Comparison of ENCODE assay signal across 33 cellular contexts in genomic region chr9:85278769-85279168, GRCh38.
"Had no signal": no experiment of that assay in that cellular context is flagged by ENCODE, and none has a peak within 500 bp of the region (broad histone marks: within the 10 kb centered on the region; RNA-seq: fewer than 3 reads in every experiment).

No MANE protein-coding gene starts in this region.

- H3K9me3 ChIP-seq: adrenal gland, ascending aorta, body of pancreas, breast epithelium had no signal

- ATAC-seq: activated naive CD4-positive, alpha-beta T cell treated with anti-CD3 and anti-CD28 coated beads, Interleukin-2, amount 50 U/mL, for 72 hours; activated naive CD8-positive, alpha-beta T cell treated with anti-CD3 and anti-CD28 coated beads, Interleukin-2, amount 50 U/mL, for 24 hours; activated T-cell treated with anti-CD3 and anti-CD28 coated beads, Interleukin-2, amount 50 U/mL, for 4 hours; activated T-cell treated with anti-CD3 and anti-CD28 coated beads, Interleukin-2, amount 50 U/mL, for 72 hours; activated T-helper 17 cell treated with anti-CD3 and anti-CD28 coated beads, Interleukin-2, amount 50 U/mL, for 72 hours; body of pancreas had no signal

- DNase-seq: activated effector memory CD4-positive, alpha-beta T cell treated with anti-CD3 and anti-CD28 coated beads, Interleukin-2, amount 50 U/mL, for 16 hours; activated effector memory CD4-positive, alpha-beta T cell treated with Interleukin-2 at 50 U/mL for 16 hours; activated gamma-delta T cell; activated gamma-delta T cell treated with Interleukin-2 at 50 U/mL for 16 hours; activated naive CD4-positive, alpha-beta T cell; activated naive CD4-positive, alpha-beta T cell treated with anti-CD3 and anti-CD28 coated beads for 36 hours; activated naive CD4-positive, alpha-beta T cell treated with anti-CD3 and anti-CD28 coated beads, Interleukin-2, amount 10 ng/mL, durations not matched to agents 7 days and 5 days; activated naive CD4-positive, alpha-beta T cell treated with anti-CD3 and anti-CD28 coated beads, Interleukin-2, amount 50 U/mL, for 16 hours; activated naive CD4-positive, alpha-beta T cell treated with Interleukin-2 at 50 U/mL for 16 hours; activated naive CD8-positive, alpha-beta T cell treated with anti-CD3 and anti-CD28 coated beads for 36 hours; activated naive CD8-positive, alpha-beta T cell treated with anti-CD3 and anti-CD28 coated beads, Interleukin-2, amount 10 ng/mL, durations not matched to agents 7 days and 5 days; activated naive CD8-positive, alpha-beta T cell treated with anti-CD3 and anti-CD28 coated beads, Interleukin-2, amount 50 U/mL, for 24 hours; activated T-cell treated with anti-CD3 and anti-CD28 coated beads, Interleukin-2, amount 50 U/mL, for 24 hours; activated T-cell treated with anti-CD3 and anti-CD28 coated beads, Interleukin-2, amount 50 U/mL, for 4 hours; activated T-cell treated with anti-CD3 and anti-CD28 coated beads, Interleukin-2, amount 50 U/mL, for 48 hours; activated T-cell treated with anti-CD3 and anti-CD28 coated beads, Interleukin-2, amount 50 U/mL, for 72 hours; adrenal gland; amniotic stem cell; amygdala; anterior cingulate cortex; aorta; body of pancreas; brain microvascular endothelial cell; caudate nucleus; central memory CD4-positive, alpha-beta T cell; cerebellar nuclear complex had no signal

- H3K4me1 ChIP-seq: adrenal gland, ascending aorta, body of pancreas, breast epithelium had no signal

- H3K36me3 ChIP-seq: adrenal gland, ascending aorta, brain microvascular endothelial cell, breast epithelium, cardiac muscle cell had no signal

- H3K4me3 ChIP-seq: adrenal gland, ascending aorta, body of pancreas, breast epithelium, cardiac muscle cell had no signal

- H3K27ac ChIP-seq: adrenal gland, ascending aorta, body of pancreas, brain microvascular endothelial cell, breast epithelium had no signal

- H3K27me3 ChIP-seq: ascending aorta, body of pancreas, brain microvascular endothelial cell, breast epithelium, cardiac muscle cell had no signal

- FAIRE-seq: astrocyte, bronchial epithelial cell had no signal
